In genomic region chr6:90266845-90267621, GRCh38 we compare ENCODE assay signal across 15 cellular contexts. TPM values are rescaled to one million over a fixed set of nuclear protein-coding genes. Genes with fewer than 3 reads are reported as not detected.
A peak's percentile ranks its signal among the peaks of the same experiment; 100 is the strongest.
DNase-seq lines count a peak whose midpoint lies in the region; ATAC-seq and TF ChIP-seq lines count a peak whose summit lies in the region.
"Had no signal": no experiment of that assay in that cellular context is flagged by ENCODE, and none has a peak within 500 bp of the region (broad histone marks: within the 10 kb centered on the region; RNA-seq: fewer than 3 reads in every experiment).

No MANE protein-coding gene starts in this region.

- H3K9me3 Mint-ChIP-seq in activated CD4-positive, alpha-beta T cell treated with anti-CD3 and anti-CD28 coated beads, Interleukin-2, amount 10 ng/mL, durations not matched to agents 24 days and 14 days, result peaks cover 13% of the 10 kb centered on the region

- 0 out of 2 replicates have a peak overlapping the region, but pooled peaks have one; percentile 4 for H3K4me2 ChIP-seq in DOHH2 (ENCODE audit: low read length)

- no peaks in the 10 kb centered on the region for H3K9me2 ChIP-seq in DOHH2 (replicated peaks; ENCODE audit: control insufficient read depth, low read length)

- ATAC-seq in T-helper 17 cell, result peak; percentile 62
- peak; percentile 78 for ATAC-seq in foreskin keratinocyte
- no peak for ATAC-seq in GM18498 (IDR thresholded peaks at IDR 0.05; ENCODE audit: unreplicated experiment)
- no peak for ATAC-seq in HG03457 (IDR thresholded peaks at IDR 0.05; ENCODE audit: unreplicated experiment)
- ATAC-seq in GM18517 (IDR thresholded peaks at IDR 0.05; ENCODE audit: unreplicated experiment), result no peak

- peak; percentile 53 for DNase-seq in activated CD4-positive, alpha-beta T cell treated with anti-CD3 and anti-CD28 coated beads, Interleukin-2, amount 10 ng/mL, durations not matched to agents 24 days and 14 days
- DNase-seq in activated CD4-positive, alpha-beta T cell treated with anti-CD3 and anti-CD28 coated beads, Interleukin-2, amount 50 U/mL, for 48 hours, result no peak
- DNase-seq in T-helper 17 cell (no peak), foreskin keratinocyte (peak in 1 of 2 donors; percentile 39)
- DNase-seq: activated effector memory CD4-positive, alpha-beta T cell treated with Interleukin-2 at 50 U/mL for 16 hours; Calu3; H9; NCI-H1930; small intestine; stomach had no signal

- no peaks in the 10 kb centered on the region for H3K27me3 Mint-ChIP-seq in activated CD4-positive, alpha-beta T cell treated with anti-CD3 and anti-CD28 coated beads, Interleukin-2, amount 10 ng/mL, durations not matched to agents 24 days and 14 days
- no peaks in the 10 kb centered on the region for H3K27me3 Mint-ChIP-seq in T-helper 17 cell
- H3K27me3 Mint-ChIP-seq: progenitor cell of endocrine pancreas had no signal

- H3K27me3 ChIP-seq in DOHH2 (ENCODE audit: control insufficient read depth, low read length) (no peaks in the 10 kb centered on the region), foreskin keratinocyte (no peaks in the 10 kb centered on the region)
- H3K27me3 ChIP-seq: stomach had no signal

- H3K27ac ChIP-seq in DOHH2 (ENCODE audit: low read depth, low read length), result no peak overlapping the region
- no peak overlapping the region for H3K27ac ChIP-seq in foreskin keratinocyte
- H3K27ac ChIP-seq: stomach had no signal

- peaks cover 76% of the 10 kb centered on the region for H4K20me1 ChIP-seq in DOHH2 (ENCODE audit: control insufficient read depth, insufficient read depth, low read depth, low read length)

- H3F3A ChIP-seq in DOHH2 (ENCODE audit: control insufficient read depth, insufficient read depth), result peaks cover 54% of the 10 kb centered on the region

- TF ChIP-seq CTCF in DOHH2 (IDR thresholded peaks at IDR 0.05; ENCODE audit: low read depth, low read length, poor library complexity, severe bottlenecking) (no peak), foreskin keratinocyte (conservative IDR thresholded peaks at IDR 0.05) (no peak)

- H3K4me1 Mint-ChIP-seq in activated CD4-positive, alpha-beta T cell treated with anti-CD3 and anti-CD28 coated beads, Interleukin-2, amount 10 ng/mL, durations not matched to agents 24 days and 14 days, result peaks cover 73% of the 10 kb centered on the region
- H3K4me1 Mint-ChIP-seq in T-helper 17 cell, result peaks cover 39% of the 10 kb centered on the region

- H3K36me3 ChIP-seq in DOHH2 (ENCODE audit: control insufficient read depth, low read length), result peaks cover 100% of the 10 kb centered on the region
- H3K36me3 ChIP-seq: stomach had no signal

- peaks cover 91% of the 10 kb centered on the region for H3K4me1 ChIP-seq in DOHH2 (ENCODE audit: control insufficient read depth, low read length)
- H3K4me1 ChIP-seq in foreskin keratinocyte, result no peaks in the 10 kb centered on the region

- no peak overlapping the region for H3K4me3 ChIP-seq in DOHH2 (ENCODE audit: low read length)
- H3K4me3 ChIP-seq: stomach had no signal

- peaks cover 100% of the 10 kb centered on the region for H3K79me2 ChIP-seq in DOHH2 (ENCODE audit: control insufficient read depth, low read length)

- H3K4me3 Mint-ChIP-seq in activated CD4-positive, alpha-beta T cell treated with anti-CD3 and anti-CD28 coated beads, Interleukin-2, amount 10 ng/mL, durations not matched to agents 24 days and 14 days, result peak overlapping the region; percentile 52
- peak overlapping the region; percentile 49 for H3K4me3 Mint-ChIP-seq in T-helper 17 cell
- H3K4me3 Mint-ChIP-seq: H9 had no signal

- H3K9me3 ChIP-seq in DOHH2 (ENCODE audit: control insufficient read depth, insufficient read depth, low read length), result no peaks in the 10 kb centered on the region
- H3K9me3 ChIP-seq in T-helper 17 cell (ENCODE audit: control insufficient read depth, low read length, poor library complexity, severe bottlenecking), result peaks cover 3% of the 10 kb centered on the region
- H3K9me3 ChIP-seq: stomach had no signal

- intact Hi-C loops in activated CD4-positive, alpha-beta T cell treated with anti-CD3 and anti-CD28 coated beads, Interleukin-2, amount 10 ng/mL, durations not matched to agents 24 days and 14 days (cut with micrococcal nuclease), result loop anchor here (1.0 kb wide), 1 partner anchor 10 kb away; no protein-coding TSS in a partner anchor

- peak overlapping the region; percentile 82 for H3K27ac Mint-ChIP-seq in activated CD4-positive, alpha-beta T cell treated with anti-CD3 and anti-CD28 coated beads, Interleukin-2, amount 10 ng/mL, durations not matched to agents 24 days and 14 days
- H3K27ac Mint-ChIP-seq in T-helper 17 cell, result peak overlapping the region; percentile 86
- H3K27ac Mint-ChIP-seq: H9, progenitor cell of endocrine pancreas had no signal

- peaks cover 58% of the 10 kb centered on the region for H3K36me3 Mint-ChIP-seq in activated CD4-positive, alpha-beta T cell treated with anti-CD3 and anti-CD28 coated beads, Interleukin-2, amount 10 ng/mL, durations not matched to agents 24 days and 14 days (ENCODE audit: low read depth)
- no peaks in the 10 kb centered on the region for H3K36me3 Mint-ChIP-seq in T-helper 17 cell (ENCODE audit: low read depth)

RNA-seq across cellular contexts. Expression of gene BACH2, which starts 29.6 kb away (rescaled TPM):
- 69.0 and 69.2 TPM in 2 replicates for total RNA-seq in activated CD4-positive, alpha-beta T cell treated with anti-CD3 and anti-CD28 coated beads, Interleukin-2, amount 10 ng/mL, durations not matched to agents 24 days and 14 days
- 10 to 100 TPM; 53.7 to 69.9 TPM for total RNA-seq in T-helper 17 cell
- total RNA-seq in foreskin keratinocyte, result 0.99 and 1.4 TPM in 2 replicates
- 0.17 and 0.27 TPM in 2 replicates for polyA plus RNA-seq in foreskin keratinocyte

Comparison
In these comparisons a context has a peak if more than half of its experiments do, and no peak if none do; other contexts are left out.
1. ATAC-seq: peak in T-helper 17 cell (single experiment) and foreskin keratinocyte (single experiment); none in GM18498 (single experiment), HG03457 (single experiment) and GM18517 (single experiment).
2. RNA of gene BACH2, which starts 29.6 kb away (total RNA-seq): 53.7 to 69.9 TPM in T-helper 17 cell and 69.0 to 69.2 TPM in activated CD4-positive, alpha-beta T cell treated with anti-CD3 and anti-CD28 coated beads, Interleukin-2, amount 10 ng/mL, durations not matched to agents 24 days and 14 days; 0.99 to 1.4 TPM in foreskin keratinocyte; every median in the first group is over 10 times any median in the second.